In genomic region chr12:102631274-102631673, GRCh38 we compare ENCODE assay signal across 14 cellular contexts.
A peak's percentile ranks its signal among the peaks of the same experiment; 100 is the strongest.
DNase-seq lines count a peak whose midpoint lies in the region; ATAC-seq and TF ChIP-seq lines count a peak whose summit lies in the region.
"Had no signal": no experiment of that assay in that cellular context is flagged by ENCODE, and none has a peak within 500 bp of the region (broad histone marks: within the 10 kb centered on the region; RNA-seq: fewer than 3 reads in every experiment).

No MANE protein-coding gene starts in this region.

- H3K4me1 Mint-ChIP-seq in HFFc6 (ENCODE audit: low read depth) (peaks cover 31% of the 10 kb centered on the region), type B pancreatic cell (ENCODE audit: unreplicated experiment) (no peaks in the 10 kb centered on the region)
- H3K4me1 Mint-ChIP-seq: neural crest cell had no signal

- no peak overlapping the region for H3K4me3 Mint-ChIP-seq in HFFc6
- no peak overlapping the region for H3K4me3 Mint-ChIP-seq in type B pancreatic cell
- H3K4me3 Mint-ChIP-seq: activated T-helper 1 cell treated with anti-CD3 and anti-CD28 coated beads, Interleukin-12 subunit alpha, Interleukin-12 subunit beta, Interleukin-2, Interleukin-4 antibody, amounts not matched to agents 30 ng/mL and 10 ng/mL and 1 ng/mL, durations not matched to agents 14 hours and 24 hours and 36 hours; neural crest cell had no signal

- H3K27ac Mint-ChIP-seq in HFFc6 (no peak overlapping the region), type B pancreatic cell (no peak overlapping the region)
- H3K27ac Mint-ChIP-seq: activated T-helper 1 cell treated with anti-CD3 and anti-CD28 coated beads, Interleukin-12 subunit alpha, Interleukin-12 subunit beta, Interleukin-2, Interleukin-4 antibody, amounts not matched to agents 30 ng/mL and 10 ng/mL and 1 ng/mL, durations not matched to agents 14 hours and 24 hours and 36 hours had no signal

- H3K36me3 Mint-ChIP-seq in HFFc6 (ENCODE audit: low read depth) (peaks cover 21% of the 10 kb centered on the region), type B pancreatic cell (peaks cover 4% of the 10 kb centered on the region)

- ATAC-seq in HG03469 (IDR thresholded peaks at IDR 0.05; ENCODE audit: unreplicated experiment) (no peak), left lobe of liver (no peak), HG03457 (IDR thresholded peaks at IDR 0.05; ENCODE audit: unreplicated experiment) (no peak)
- ATAC-seq: heart left ventricle had no signal

- no peaks in the 10 kb centered on the region for H3K27me3 Mint-ChIP-seq in HFFc6 (ENCODE audit: insufficient read depth)
- H3K27me3 Mint-ChIP-seq in type B pancreatic cell = no peaks in the 10 kb centered on the region

- TF ChIP-seq CTCF in HFFc6 (IDR thresholded peaks at IDR 0.05) (no peak), type B pancreatic cell (conservative IDR thresholded peaks at IDR 0.05) (no peak)

- peak; percentile 89 for DNase-seq in A172 (ENCODE audit: low spot score)
- peak; percentile 82 for DNase-seq in HFFc6
- peak; percentile 80 for DNase-seq in amniotic epithelial cell (ENCODE audit: low read depth)
- peak; percentile 65 for DNase-seq in iris pigment epithelial cell (ENCODE audit: low read depth)
- no peak for DNase-seq in left lobe of liver (ENCODE audit: low spot score)
- no peak for DNase-seq in type B pancreatic cell (ENCODE audit: extremely low spot score, unreplicated experiment)
- DNase-seq: effector CD8-positive, alpha-beta T cell; heart left ventricle; left ventricle myocardium inferior; T-helper 2 cell had no signal

- H3K9me3 Mint-ChIP-seq in HFFc6 (peaks cover 21% of the 10 kb centered on the region; the same call in 1 of the 2 replicates), type B pancreatic cell (peaks cover 15% of the 10 kb centered on the region)

Comparison
In these comparisons a context has a peak if more than half of its experiments do, and no peak if none do; other contexts are left out.
1. DNase-seq: peak in A172 (single experiment), HFFc6 (single experiment), amniotic epithelial cell (single experiment) and iris pigment epithelial cell (single experiment); none in left lobe of liver (single experiment) and type B pancreatic cell (single experiment).